In genomic region chr2:137205324-137205723, GRCh38 we compare ENCODE assay signal across 6 cellular contexts.
"Had no signal": no experiment of that assay in that cellular context is flagged by ENCODE, and none has a peak within 500 bp of the region (broad histone marks: within the 10 kb centered on the region; RNA-seq: fewer than 3 reads in every experiment).

No MANE protein-coding gene starts in this region.

- H3K9me3 Mint-ChIP-seq: H9 had no signal

- H3K9ac ChIP-seq: GM23248 had no signal

- H3K4me3 ChIP-seq: GM23248, K562 had no signal

- H2AFZ ChIP-seq: GM23248 had no signal

- ATAC-seq: K562 had no signal

- H3K27ac ChIP-seq: GM23248 had no signal

- DNase-seq: GM23248, H9, HCEC 1CT, IMR-90, KG1 had no signal
